ENCODE assay signal across 8 cellular contexts in the genomic region with DNA sequence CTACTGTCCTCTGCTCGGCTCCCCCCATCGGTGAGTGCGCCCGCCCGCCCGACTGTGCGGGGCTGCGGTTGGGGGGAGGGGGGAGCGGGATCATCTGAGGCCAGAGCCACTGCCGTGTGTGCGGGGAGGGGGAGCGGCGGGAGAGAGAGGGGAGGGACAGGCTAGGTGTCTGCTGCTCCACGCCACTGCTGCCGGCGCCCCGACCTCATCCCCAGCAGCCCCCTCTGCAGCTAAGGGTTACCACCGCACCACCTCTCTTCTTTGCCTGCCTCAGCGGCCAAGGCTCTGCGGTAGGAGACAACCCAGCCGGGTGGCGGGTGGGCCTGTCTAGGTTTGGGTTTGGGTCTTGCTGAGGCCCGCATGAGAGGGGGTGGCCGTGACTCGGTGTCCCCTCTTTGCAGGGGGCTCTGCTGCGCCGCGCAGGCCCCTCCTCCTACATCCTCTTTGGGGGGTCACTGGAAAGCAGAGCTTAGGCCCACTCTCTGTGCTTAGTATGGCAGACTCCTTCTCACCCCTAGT. TPM values are rescaled to one million over a fixed set of nuclear protein-coding genes. Genes with fewer than 3 reads are reported as not detected.
A peak's percentile ranks its signal among the peaks of the same experiment; 100 is the strongest.
DNase-seq lines count a peak whose midpoint lies in the region; ATAC-seq, FAIRE-seq and TF ChIP-seq lines count a peak whose summit lies in the region.

No MANE protein-coding gene starts in this region.

- H3K9me3 Mint-ChIP-seq in T-helper 1 cell treated with Interleukin-12 subunit alpha and Interleukin-12 subunit beta and Interleukin-4 antibody, amounts not matched to agents 30 μg/mL and 1 μg/mL, for 36 hours = no peaks in the 10 kb centered on the region

- peaks cover 46% of the 10 kb centered on the region for H3K27me3 Mint-ChIP-seq in T-helper 1 cell treated with Interleukin-12 subunit alpha and Interleukin-12 subunit beta and Interleukin-4 antibody, amounts not matched to agents 30 μg/mL and 1 μg/mL, for 36 hours (ENCODE audit: low read depth)

- peaks cover 41% of the 10 kb centered on the region for H3K4me1 Mint-ChIP-seq in T-helper 1 cell treated with Interleukin-12 subunit alpha and Interleukin-12 subunit beta and Interleukin-4 antibody, amounts not matched to agents 30 μg/mL and 1 μg/mL, for 36 hours (ENCODE audit: low read depth)

- no peak for FAIRE-seq in H54 (lab: Jason Lieb, UNC)

- H3K4me3 ChIP-seq in coronary artery (peak overlapping the region; percentile 93), lower lobe of right lung (peak overlapping the region; percentile 74), thoracic aorta (peak overlapping the region; percentile 94)

- peak overlapping the region; percentile 94 for H3K27ac Mint-ChIP-seq in T-helper 1 cell treated with Interleukin-12 subunit alpha and Interleukin-12 subunit beta and Interleukin-4 antibody, amounts not matched to agents 30 μg/mL and 1 μg/mL, for 36 hours

- intact Hi-C loops in lower lobe of right lung (cut with DNase I) = no loop called here

- no peaks in the 10 kb centered on the region for H3K9me3 ChIP-seq in lower lobe of right lung
- no peaks in the 10 kb centered on the region for H3K9me3 ChIP-seq in thoracic aorta

- H3K4me1 ChIP-seq in lower lobe of right lung (peaks cover 56% of the 10 kb centered on the region), thoracic aorta (ENCODE audit: control insufficient read depth in 1 of 2, low read depth in 2 of 2) (peaks cover 44 to 79% of the 10 kb centered on the region in 2 donors)

- H3K4me3 Mint-ChIP-seq in T-helper 1 cell treated with Interleukin-12 subunit alpha and Interleukin-12 subunit beta and Interleukin-4 antibody, amounts not matched to agents 30 μg/mL and 1 μg/mL, for 36 hours = peak overlapping the region; percentile 92

- H3K36me3 Mint-ChIP-seq in T-helper 1 cell treated with Interleukin-12 subunit alpha and Interleukin-12 subunit beta and Interleukin-4 antibody, amounts not matched to agents 30 μg/mL and 1 μg/mL, for 36 hours (ENCODE audit: low read depth) = peaks cover 6% of the 10 kb centered on the region

- no peaks in the 10 kb centered on the region for H3K27me3 ChIP-seq in lower lobe of right lung (ENCODE audit: low read depth)
- H3K27me3 ChIP-seq in thoracic aorta (replicated peaks; ENCODE audit: insufficient read depth) = no peaks in the 10 kb centered on the region

- H3K36me3 ChIP-seq in lower lobe of right lung (no peaks in the 10 kb centered on the region), thoracic aorta (no peaks in the 10 kb centered on the region)

- H3K27ac ChIP-seq in coronary artery = peak overlapping the region; percentile 92 to 99
- H3K27ac ChIP-seq in lower lobe of right lung = peak overlapping the region; percentile 88
- peak overlapping the region; percentile 81 to 84 for H3K27ac ChIP-seq in thoracic aorta

- no peak for TF ChIP-seq POLR2A in H54 (IDR thresholded peaks at IDR 0.05; ENCODE audit: low read depth, low read length)

- no peak for TF ChIP-seq CTCF in coronary artery (IDR thresholded peaks at IDR 0.05)
- no peak for TF ChIP-seq CTCF in lower lobe of right lung (IDR thresholded peaks at IDR 0.05)
- TF ChIP-seq CTCF in thoracic aorta (IDR thresholded peaks at IDR 0.05) = no peak

- peak; percentile 65 for DNase-seq in activated CD8-positive, alpha-beta memory T cell treated with anti-CD3 and anti-CD28 coated beads for 24 hours
- DNase-seq in activated CD8-positive, alpha-beta memory T cell treated with anti-CD3 and anti-CD28 coated beads, Interleukin-2, amount 50 U/mL, for 4 hours = no peak
- DNase-seq in coronary artery (ENCODE audit: low spot score) (peak; percentile 73), lower lobe of right lung (peak; percentile 48), thoracic aorta (ENCODE audit: low spot score) (no peak), SHP77 treated with DMSO at 0.1 percent for 48 hours (lab: John Stamatoyannopoulos, UW) (no peak), H54 (ENCODE audit: insufficient read length, low spot score) (no peak)

- ATAC-seq in lower lobe of right lung = peak; percentile 6 to 7
- no peak for ATAC-seq in thoracic aorta (ENCODE audit: insufficient number of reproducible peaks, low FRiP score, low read depth)

RNA-seq across cellular contexts. Expression of a gene that starts 0.7 kb away (rescaled TPM):
- total RNA-seq in lower lobe of right lung = 32.4 TPM
- 10 to 100 TPM; 41.6 to 44.3 TPM for total RNA-seq in thoracic aorta

RNA-seq across cellular contexts. Expression of a gene that starts 12.5 kb away (rescaled TPM):
- total RNA-seq in lower lobe of right lung (17.7 TPM), thoracic aorta (10 to 100 TPM; 24.2 to 25.9 TPM)

Comparison
In these comparisons a context has a peak if more than half of its experiments do, and no peak if none do; other contexts are left out.
1. DNase-seq: peak in activated CD8-positive, alpha-beta memory T cell treated with anti-CD3 and anti-CD28 coated beads for 24 hours (single experiment), coronary artery (single experiment) and lower lobe of right lung (single experiment); none in activated CD8-positive, alpha-beta memory T cell treated with anti-CD3 and anti-CD28 coated beads, Interleukin-2, amount 50 U/mL, for 4 hours (single experiment), thoracic aorta (single experiment), SHP77 treated with DMSO at 0.1 percent for 48 hours (single experiment) and H54 (single experiment).
2. Peak in every context shown above with its lines, with median percentiles within 50 percentile points of each other: H3K27ac ChIP-seq and H3K4me3 ChIP-seq.